12 cellular contexts compared by ENCODE assay signal in the genomic region with DNA sequence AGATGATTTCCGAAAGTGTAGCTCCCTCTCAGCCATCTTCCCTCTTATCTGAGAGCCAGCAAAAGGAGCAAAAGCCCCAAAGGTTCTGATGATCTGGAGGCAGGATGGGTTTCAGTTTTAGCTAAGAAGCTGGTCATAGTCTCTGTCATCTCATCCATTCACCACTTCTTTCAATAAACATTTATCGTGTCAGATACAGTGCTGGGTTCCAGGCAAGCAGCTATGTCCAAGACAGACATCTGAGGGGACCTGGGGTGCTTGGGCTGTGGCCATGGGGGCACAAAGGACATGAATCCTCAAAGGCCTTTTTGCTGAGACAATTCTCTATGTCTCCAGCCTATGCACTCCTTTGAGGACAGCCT. TPM values are rescaled to one million over a fixed set of nuclear protein-coding genes. Genes with fewer than 3 reads are reported as not detected.
DNase-seq lines count a peak whose midpoint lies in the region; ATAC-seq and TF ChIP-seq lines count a peak whose summit lies in the region.
"Had no signal": no experiment of that assay in that cellular context is flagged by ENCODE, and none has a peak within 500 bp of the region (broad histone marks: within the 10 kb centered on the region; RNA-seq: fewer than 3 reads in every experiment).

No MANE protein-coding gene starts in this region.

- H3K4me1 ChIP-seq in CD8-positive, alpha-beta T cell (ENCODE audit: insufficient read depth, low read length), result peaks cover 17% of the 10 kb centered on the region
- H3K4me1 ChIP-seq in HUES64 (ENCODE audit: insufficient read depth, low read length) (peaks cover 42% of the 10 kb centered on the region), psoas muscle (peaks cover 9% of the 10 kb centered on the region), right cardiac atrium (ENCODE audit: control insufficient read depth, insufficient read depth, low read length) (peaks cover 7% of the 10 kb centered on the region)

- WGBS in HUES64, result 82% methylated on average over 2 of the region's 2 CpGs
- 69 to 74% (median 74%) methylated on average over 2 of the region's 2 CpGs for WGBS in psoas muscle, 3 donors
- 70% methylated on average over 2 of the region's 2 CpGs for WGBS in right cardiac atrium

- peaks cover 25% of the 10 kb centered on the region for H3K4me1 Mint-ChIP-seq in CD8-positive, alpha-beta T cell (ENCODE audit: low read depth)
- peaks cover 19% of the 10 kb centered on the region for H3K4me1 Mint-ChIP-seq in activated naive CD8-positive, alpha-beta T cell treated with anti-CD3 and anti-CD28 coated beads, Interleukin-2, amount 50 U/mL, for 24 hours
- peaks cover 27% of the 10 kb centered on the region for H3K4me1 Mint-ChIP-seq in mesothelial cell of epicardium

- CTCF ChIA-PET in CD8-positive, alpha-beta T cell (lab: Charles Lee), result interaction anchor here (0.9 to 1.6 kb wide), 4 partner anchors 9 to 219 kb away, joined by 3 to 4 read pairs (median 4); no protein-coding TSS in a partner anchor

- peak overlapping the region; percentile 56 for H3K4me3 ChIP-seq in CD8-positive, alpha-beta T cell (ENCODE audit: low read depth, low read length)
- peak overlapping the region; percentile 76; the same call in 1 of the 2 replicates for H3K4me3 ChIP-seq in HUES64 (ENCODE audit: low read length)
- no peak overlapping the region for H3K4me3 ChIP-seq in psoas muscle
- no peak overlapping the region for H3K4me3 ChIP-seq in right cardiac atrium (ENCODE audit: low read length)

- peaks cover 61% of the 10 kb centered on the region for H3K27me3 Mint-ChIP-seq in CD8-positive, alpha-beta T cell (ENCODE audit: low read depth)
- peaks cover 61% of the 10 kb centered on the region for H3K27me3 Mint-ChIP-seq in activated naive CD8-positive, alpha-beta T cell treated with anti-CD3 and anti-CD28 coated beads, Interleukin-2, amount 50 U/mL, for 24 hours
- peaks cover 77% of the 10 kb centered on the region for H3K27me3 Mint-ChIP-seq in mesothelial cell of epicardium (ENCODE audit: low read depth)

- no peak for TF ChIP-seq CTCF in CD8-positive, alpha-beta T cell (IDR thresholded peaks at IDR 0.05)
- no peak for TF ChIP-seq CTCF in mesothelial cell of epicardium (IDR thresholded peaks at IDR 0.05; ENCODE audit: unreplicated experiment)
- no peak for TF ChIP-seq CTCF in psoas muscle (IDR thresholded peaks at IDR 0.05)

- peaks cover 35% of the 10 kb centered on the region for H3K27me3 ChIP-seq in CD8-positive, alpha-beta T cell (ENCODE audit: insufficient read depth, low read length)
- H3K27me3 ChIP-seq in HUES64 (ENCODE audit: insufficient read depth, low read length), result peaks cover 18% of the 10 kb centered on the region
- peaks cover 0 to 25% (median 8%) of the 10 kb centered on the region in 3 donors for H3K27me3 ChIP-seq in psoas muscle (ENCODE audit: insufficient read depth in 3 of 3, low read length in 2 of 3)
- no peaks in the 10 kb centered on the region for H3K27me3 ChIP-seq in right cardiac atrium (ENCODE audit: control insufficient read depth, insufficient read depth)

- H3K9me3 ChIP-seq in CD8-positive, alpha-beta T cell (ENCODE audit: low read length), result no peaks in the 10 kb centered on the region
- H3K9me3 ChIP-seq in HUES64 (ENCODE audit: insufficient read depth, low read depth, low read length) (no peaks in the 10 kb centered on the region), psoas muscle (no peaks in the 10 kb centered on the region), right cardiac atrium (ENCODE audit: control insufficient read depth, low read length) (no peaks in the 10 kb centered on the region)
- H3K9me3 ChIP-seq: left ventricle myocardium inferior, suprapubic skin had no signal

- POLR2A ChIA-PET in CD8-positive, alpha-beta T cell (lab: Charles Lee), result interaction anchor here (1.2 kb wide), 1 partner anchor 159 kb away, joined by 5 read pairs; no protein-coding TSS in a partner anchor

- DNase-seq in CD8-positive, alpha-beta T cell, result no peak
- no peak for DNase-seq in activated naive CD8-positive, alpha-beta T cell treated with anti-CD3 and anti-CD28 coated beads, Interleukin-2, amount 50 U/mL, for 24 hours
- no peak for DNase-seq in mesothelial cell of epicardium (ENCODE audit: low spot score in 2 of 2, unreplicated experiment in 2 of 2)
- DNase-seq in psoas muscle, result no peak
- no peak for DNase-seq in KBM-7
- no peak for DNase-seq in NOMO-1 treated with DMSO at 0.1 percent for 48 hours (lab: John Stamatoyannopoulos, UW; ENCODE audit: unreplicated experiment)
- DNase-seq in right cardiac atrium, result no peak
- DNase-seq: DMS153, left ventricle myocardium inferior, NCI-H2171 had no signal

- H3K4me3 Mint-ChIP-seq in CD8-positive, alpha-beta T cell, result peak overlapping the region; percentile 81
- peak overlapping the region; percentile 89 for H3K4me3 Mint-ChIP-seq in activated naive CD8-positive, alpha-beta T cell treated with anti-CD3 and anti-CD28 coated beads, Interleukin-2, amount 50 U/mL, for 24 hours
- peak overlapping the region; percentile 69 for H3K4me3 Mint-ChIP-seq in mesothelial cell of epicardium

- intact Hi-C loops in CD8-positive, alpha-beta T cell (cut with DNase I, micrococcal nuclease), result no loop called here
- intact Hi-C loops in psoas muscle (cut with DNase I), result no loop called here
- intact Hi-C loops in right cardiac atrium (cut with DNase I), result no loop called here

- no peaks in the 10 kb centered on the region for H3K9me3 Mint-ChIP-seq in CD8-positive, alpha-beta T cell
- no peaks in the 10 kb centered on the region for H3K9me3 Mint-ChIP-seq in activated naive CD8-positive, alpha-beta T cell treated with anti-CD3 and anti-CD28 coated beads, Interleukin-2, amount 50 U/mL, for 24 hours
- H3K9me3 Mint-ChIP-seq in mesothelial cell of epicardium, result no peaks in the 10 kb centered on the region

- no peak for ATAC-seq in CD8-positive, alpha-beta T cell
- no peak for ATAC-seq in activated naive CD8-positive, alpha-beta T cell treated with anti-CD3 and anti-CD28 coated beads, Interleukin-2, amount 50 U/mL, for 24 hours
- ATAC-seq in psoas muscle, result no peak
- ATAC-seq in right cardiac atrium, result no peak

- no peaks in the 10 kb centered on the region for H3K36me3 ChIP-seq in CD8-positive, alpha-beta T cell (ENCODE audit: insufficient read depth, low read length)
- H3K36me3 ChIP-seq in HUES64 (ENCODE audit: insufficient read depth, low read length) (no peaks in the 10 kb centered on the region), psoas muscle (ENCODE audit: insufficient read depth in 1 of 2, low read depth in 1 of 2) (no peaks in the 10 kb centered on the region)
- H3K36me3 ChIP-seq: left ventricle myocardium inferior, suprapubic skin had no signal

- H3K27ac ChIP-seq in CD8-positive, alpha-beta T cell (ENCODE audit: low read depth, low read length), result no peak overlapping the region
- no peak overlapping the region for H3K27ac ChIP-seq in HUES64 (ENCODE audit: low read depth, low read length)
- no peak overlapping the region for H3K27ac ChIP-seq in psoas muscle
- H3K27ac ChIP-seq in right cardiac atrium (ENCODE audit: low read length), result no peak overlapping the region
- H3K27ac ChIP-seq: left ventricle myocardium inferior, suprapubic skin had no signal

- H3K36me3 Mint-ChIP-seq in CD8-positive, alpha-beta T cell, result no peaks in the 10 kb centered on the region
- no peaks in the 10 kb centered on the region for H3K36me3 Mint-ChIP-seq in activated naive CD8-positive, alpha-beta T cell treated with anti-CD3 and anti-CD28 coated beads, Interleukin-2, amount 50 U/mL, for 24 hours (ENCODE audit: low read depth)
- no peaks in the 10 kb centered on the region for H3K36me3 Mint-ChIP-seq in mesothelial cell of epicardium

- in situ Hi-C loops in KBM-7 (cut with MboI; ENCODE audit: low pct_unique_long_range_greater_than_20kb, low sequenced_read_pairs), result no loop called here

- H3K27ac Mint-ChIP-seq in CD8-positive, alpha-beta T cell, result no peak overlapping the region
- peak overlapping the region; percentile 80 for H3K27ac Mint-ChIP-seq in activated naive CD8-positive, alpha-beta T cell treated with anti-CD3 and anti-CD28 coated beads, Interleukin-2, amount 50 U/mL, for 24 hours
- no peak overlapping the region for H3K27ac Mint-ChIP-seq in mesothelial cell of epicardium

- H3K9ac ChIP-seq in HUES64 (ENCODE audit: low read depth, low read length), result no peak overlapping the region

RNA-seq across cellular contexts. Expression of a gene that starts 1.0 kb away (rescaled TPM):
- total RNA-seq in CD8-positive, alpha-beta T cell, result not detected
- 86.7 TPM for polyA plus RNA-seq in HUES64 (2013, experiment 1 of 2)
- 87.0 TPM for polyA plus RNA-seq in HUES64 (2013, experiment 2 of 2)
- total RNA-seq in mesothelial cell of epicardium (4.4 to 5.6 TPM (median 5.4 TPM) in 3 replicates), psoas muscle (under 1 TPM; 0.21 to 0.44 (median 0.27) TPM), right cardiac atrium (1 to 10 TPM in 1 of 4 donors, under 1 TPM in 2, not detected in 1; 0.14 to 2.1 (median 0.59) TPM)
- polyA plus RNA-seq in psoas muscle (under 1 TPM; 0.25 to 0.34 (median 0.31) TPM), right cardiac atrium (0.27 TPM)

Comparison
In these comparisons a context has a peak if more than half of its experiments do, and no peak if none do; other contexts are left out.
1. H3K4me3 ChIP-seq: peak in CD8-positive, alpha-beta T cell (single experiment) and HUES64 (single experiment); none in psoas muscle (single experiment) and right cardiac atrium (single experiment).
2. Peak in every context shown above with its lines, with median percentiles within 50 percentile points of each other: H3K4me3 Mint-ChIP-seq.